In genomic region chr10:91185239-91185875, GRCh38 we compare ENCODE assay signal across 10 cellular contexts. TPM values are rescaled to one million over a fixed set of nuclear protein-coding genes. Genes with fewer than 3 reads are reported as not detected.
DNase-seq lines count a peak whose midpoint lies in the region; ATAC-seq and TF ChIP-seq lines count a peak whose summit lies in the region.
"Had no signal": no experiment of that assay in that cellular context is flagged by ENCODE, and none has a peak within 500 bp of the region (broad histone marks: within the 10 kb centered on the region; RNA-seq: fewer than 3 reads in every experiment).

No MANE protein-coding gene starts in this region.

- TF ChIP-seq CTCF in IMR-90 (conservative IDR thresholded peaks at IDR 0.05; ENCODE audit: low read depth, low read length) (no peak), chondrocyte (IDR thresholded peaks at IDR 0.05) (no peak)

- H2BK120ac ChIP-seq in IMR-90 (ENCODE audit: low read depth, low read length): peak overlapping the region; percentile 66

- H2AK9ac ChIP-seq in IMR-90 (replicated peaks; ENCODE audit: low read depth, low read length, poor library complexity): peak overlapping the region; percentile 88

- CTCF ChIA-PET in IMR-90 (lab: Yijun Ruan, JAX): no interaction called here

- dilution Hi-C loops in IMR-90 (cut with HindIII; ENCODE audit: low sequenced_read_pairs, unreplicated experiment): no loop called here

- H3K79me1 ChIP-seq in IMR-90 (ENCODE audit: low read depth in 1 of 2, low read length in 2 of 2): peaks cover 38 to 47% of the 10 kb centered on the region in 2 experiments

- H3K4me3 Mint-ChIP-seq in chondrocyte (ENCODE audit: unreplicated experiment): no peak overlapping the region
- H3K4me3 Mint-ChIP-seq: activated naive CD8-positive, alpha-beta T cell treated with anti-CD3 and anti-CD28 coated beads for 36 hours had no signal

- no peak for TF ChIP-seq POLR2A in IMR-90 (IDR thresholded peaks at IDR 0.05; ENCODE audit: low read depth, low read length)

- no peak for TF ChIP-seq RAD21 in IMR-90 (IDR thresholded peaks at IDR 0.05; ENCODE audit: low read length)

- H3K56ac ChIP-seq in IMR-90 (ENCODE audit: extremely low read depth, insufficient read depth, low read length): no peak overlapping the region

- peak overlapping the region; percentile 35; the same call in 1 of the 2 replicates for H4K5ac ChIP-seq in IMR-90 (ENCODE audit: low read depth, low read length)

- H3K9me1 ChIP-seq in IMR-90 (ENCODE audit: insufficient read depth, low read length): peaks cover 10% of the 10 kb centered on the region

- no peaks in the 10 kb centered on the region for H3K9me3 ChIP-seq in IMR-90 (ENCODE audit: control insufficient read depth, insufficient read depth, low read length)

- H4K91ac ChIP-seq in IMR-90 (ENCODE audit: insufficient read depth, low read depth, low read length): peak overlapping the region; percentile 63

- H2BK5ac ChIP-seq in IMR-90 (ENCODE audit: low read depth, low read length, poor library complexity, severe bottlenecking): peak overlapping the region; percentile 74

- peak overlapping the region; percentile 0; the same call in 1 of the 2 replicates for H3K4me2 ChIP-seq in IMR-90 (ENCODE audit: low read depth, low read length)

- H4K8ac ChIP-seq in IMR-90 (ENCODE audit: low read depth in 2 of 2, low read length in 2 of 2): peak overlapping the region; percentile 39 to 79; a peak in 3 of 4 replicates

- peaks cover 5% of the 10 kb centered on the region; the same call in 1 of the 2 replicates for H4K20me1 ChIP-seq in IMR-90 (ENCODE audit: insufficient read depth, low read length)

- peak overlapping the region; percentile 24; the same call in 1 of the 2 replicates for H3K18ac ChIP-seq in IMR-90 (ENCODE audit: low read depth, low read length)

- peak overlapping the region; percentile 50; the same call in 2 of the 3 replicates for H2BK15ac ChIP-seq in IMR-90 (ENCODE audit: low read depth, low read length)

- peak overlapping the region; percentile 29 for H2AFZ ChIP-seq in IMR-90 (replicated peaks; ENCODE audit: low read length, poor library complexity)

- H3K36me3 ChIP-seq in IMR-90 (ENCODE audit: control insufficient read depth, insufficient read depth, low read length): no peaks in the 10 kb centered on the region

- no TSS peak for BruUV-seq in IMR-90 (replicated peaks; lab: Mats Ljungman, UMichigan)

- peak; percentile 79 for DNase-seq in A172 (ENCODE audit: low spot score)
- DNase-seq in IMR-90: peak; percentile 81
- DNase-seq in chondrocyte (ENCODE audit: low spot score): no peak
- DNase-seq in left lobe of liver (ENCODE audit: low spot score): no peak
- no peak for DNase-seq in NCI-H2227 (lab: John Stamatoyannopoulos, UW; ENCODE audit: unreplicated experiment)
- no peak for DNase-seq in activated CD4-positive, CD25-positive, alpha-beta regulatory T cell (lab: John Stamatoyannopoulos, UW)
- DNase-seq: activated naive CD8-positive, alpha-beta T cell treated with anti-CD3 and anti-CD28 coated beads for 36 hours; stimulated activated CD4-positive, alpha-beta T cell treated with anti-CD3 and anti-CD28 coated beads, Interleukin-15, amount 100 ng/mL, for 24 hours had no signal

- H3K27me3 Mint-ChIP-seq in chondrocyte (ENCODE audit: low read depth): no peaks in the 10 kb centered on the region
- H3K27me3 Mint-ChIP-seq: activated naive CD8-positive, alpha-beta T cell treated with anti-CD3 and anti-CD28 coated beads for 36 hours had no signal

- peak overlapping the region; percentile 76 for H3K14ac ChIP-seq in IMR-90 (replicated peaks; ENCODE audit: low read depth, low read length)

- H2BK20ac ChIP-seq in IMR-90 (ENCODE audit: low read depth, low read length): peak overlapping the region; percentile 72

- H3K4me1 ChIP-seq in IMR-90 (ENCODE audit: control insufficient read depth, insufficient read depth, low read length): peaks cover 16% of the 10 kb centered on the region

- H3K27ac Mint-ChIP-seq in chondrocyte (ENCODE audit: unreplicated experiment): peak overlapping the region; percentile 88
- H3K27ac Mint-ChIP-seq: activated naive CD8-positive, alpha-beta T cell treated with anti-CD3 and anti-CD28 coated beads for 36 hours had no signal

- H3K4ac ChIP-seq in IMR-90 (ENCODE audit: low read depth, low read length): peak overlapping the region; percentile 82

- H3K9ac ChIP-seq in IMR-90 (ENCODE audit: low read depth, low read length): no peak overlapping the region

- peak overlapping the region; percentile 63; the same call in 1 of the 2 replicates for H2AK5ac ChIP-seq in IMR-90 (ENCODE audit: low read depth, low read length)

- no CpG with 5 or more reads among the region's 8 CpGs for WGBS in IMR-90 (ENCODE audit: extremely low coverage in 2 of 2, insufficient read length in 1 of 2), 2 experiments

- H3K9me3 Mint-ChIP-seq in chondrocyte (ENCODE audit: low read depth): peaks cover 20% of the 10 kb centered on the region

- ATAC-seq in IMR-90 (ENCODE audit: low read depth) (peak; percentile 93), left lobe of liver (peak; percentile 23), HG03442 (IDR thresholded peaks at IDR 0.05; ENCODE audit: unreplicated experiment) (no peak), GM21717 (IDR thresholded peaks at IDR 0.05; ENCODE audit: unreplicated experiment) (no peak)

- H3K27me3 ChIP-seq in IMR-90 (ENCODE audit: control insufficient read depth, insufficient read depth, low read length): no peaks in the 10 kb centered on the region

- peak overlapping the region; percentile 33 for H3K27ac ChIP-seq in IMR-90 (ENCODE audit: insufficient read depth, low read length)

- no peak overlapping the region for H3K4me3 ChIP-seq in IMR-90 (ENCODE audit: insufficient read depth, low read depth, low read length)

- peaks cover 12% of the 10 kb centered on the region for H3K4me1 Mint-ChIP-seq in chondrocyte (ENCODE audit: low read depth)

- H3K36me3 Mint-ChIP-seq in chondrocyte (ENCODE audit: low read depth): peaks cover 4% of the 10 kb centered on the region

- H3K23ac ChIP-seq in IMR-90 (ENCODE audit: low read depth, low read length): peak overlapping the region; percentile 30; the same call in 1 of the 2 replicates

- intact Hi-C loops in IMR-90 (cut with micrococcal nuclease): no loop called here

- POLR2A ChIA-PET in IMR-90 (lab: Charles Lee; ENCODE audit: unreplicated experiment): no interaction called here

- in situ Hi-C loops in IMR-90 (cut with MboI; ENCODE audit: low sequenced_read_pairs): no loop called here

TF ChIP-seq in IMR-90, 13 proteins besides CTCF, POLR2A, EP300 and RAD21:
- no peak for TF ChIP-seq RCOR1 (IDR thresholded peaks at IDR 0.05; ENCODE audit: insufficient replicate concordance, low read length)
- TF ChIP-seq MAFK (IDR thresholded peaks at IDR 0.05; ENCODE audit: low read depth, low read length): no peak
- peak; percentile 49 for TF ChIP-seq FOS (IDR thresholded peaks at IDR 0.05; ENCODE audit: low read depth, low read length)
- TF ChIP-seq MXI1 (IDR thresholded peaks at IDR 0.05; ENCODE audit: borderline replicate concordance, low read depth, low read length): 0 out of 2 replicates have a peak, but pooled peaks have one; percentile 23
- TF ChIP-seq MAZ (IDR thresholded peaks at IDR 0.05; ENCODE audit: borderline replicate concordance, low read depth, low read length): peak; percentile 11; the same call in 1 of the 2 replicates
- TF ChIP-seq BHLHE40 (IDR thresholded peaks at IDR 0.05; ENCODE audit: low read depth, low read length): peak; percentile 69
- TF ChIP-seq CEBPB (IDR thresholded peaks at IDR 0.05; ENCODE audit: low read depth, low read length): peak; percentile 66; the same call in 1 of the 2 replicates
- 0 out of 2 replicates have a peak, but pooled peaks have one; percentile 5 for TF ChIP-seq SMC3 (IDR thresholded peaks at IDR 0.05; ENCODE audit: low read depth, low read length)

RNA-seq across cellular contexts. Expression of gene PCGF5, which starts 35.1 kb away (rescaled TPM):
- 33.6 and 46.7 TPM in 2 replicates for total RNA-seq in A172 (2014; rRNA removed; shearing (Covaris generic))
- total RNA-seq in IMR-90 (2012; rRNA removed) (18.1 and 31.9 TPM in 2 replicates), chondrocyte (22.9 to 36.9 TPM (median 35.0 TPM) in 3 replicates), left lobe of liver (25.0 TPM)
- polyA plus RNA-seq in IMR-90 (2012; rRNA removed): 8.3 and 9.0 TPM in 2 replicates
- polyA plus RNA-seq in IMR-90 (2012; cell fraction: cytosol; rRNA removed): 3.6 and 4.7 TPM in 2 replicates
- polyA plus RNA-seq in IMR-90 (2012; cell fraction: nucleus; rRNA removed; ENCODE audit: low replicate concordance): 1.9 and 10.4 TPM in 2 replicates

Comparison
In these comparisons a context has a peak if more than half of its experiments do, and no peak if none do; other contexts are left out.
1. DNase-seq: peak in A172 (single experiment) and IMR-90 (single experiment); none in chondrocyte (single experiment), left lobe of liver (single experiment), NCI-H2227 (single experiment) and activated CD4-positive, CD25-positive, alpha-beta regulatory T cell (0 of 4).
2. ATAC-seq: peak in IMR-90 (single experiment) and left lobe of liver (single experiment); none in HG03442 (single experiment) and GM21717 (single experiment).